ENCODE assay signal across 8 cellular contexts in genomic region chr19:32404939-32405430, GRCh38. TPM values are rescaled to one million over a fixed set of nuclear protein-coding genes. Genes with fewer than 3 reads are reported as not detected.
DNase-seq lines count a peak whose midpoint lies in the region; TF ChIP-seq lines count a peak whose summit lies in the region.

No MANE protein-coding gene starts in this region.

- no peak for TF ChIP-seq POLR2A in prostate gland (IDR thresholded peaks at IDR 0.05)

- no peaks in the 10 kb centered on the region for H3K27me3 ChIP-seq in GM23248 (replicated peaks; ENCODE audit: insufficient read depth)
- no peaks in the 10 kb centered on the region for H3K27me3 ChIP-seq in hepatocyte
- H3K27me3 ChIP-seq in prostate gland (replicated peaks; ENCODE audit: insufficient read depth), result no peaks in the 10 kb centered on the region

- in situ Hi-C loops in GM23248 (cut with MboI) (no loop called here), astrocyte of the cerebellum (cut with HindIII; ENCODE audit: low sequenced_read_pairs) (no loop called here)

- H3K9me2 ChIP-seq in GM23248 (ENCODE audit: insufficient read depth), result no peaks in the 10 kb centered on the region
- no peaks in the 10 kb centered on the region for H3K9me2 ChIP-seq in hepatocyte (replicated peaks; ENCODE audit: insufficient read depth)

- intact Hi-C loops in prostate gland (cut with DNase I), result loop anchor here (5.0 to 10.0 kb wide), 2 partner anchors 58 to 270 kb away; partner anchors contain the start of genes ANKRD27, RGS9BP and ZNF507

- H3K4me3 ChIP-seq in GM23248 (peak overlapping the region; percentile 83), astrocyte of the cerebellum (ENCODE audit: low read depth, low read length) (peak overlapping the region; percentile 74), hepatocyte (peak overlapping the region; percentile 44), prostate gland (peak overlapping the region; percentile 99)

- H3F3A ChIP-seq in GM23248 (ENCODE audit: insufficient read depth), result 0 out of 2 replicates have a peak, but pooled peaks cover 8% of the 10 kb centered on the region

- H2AFZ ChIP-seq in GM23248 (peak overlapping the region; percentile 74), hepatocyte (peak overlapping the region; percentile 76)

- H3K4me1 ChIP-seq in GM23248 (ENCODE audit: insufficient read depth) (peaks cover 10% of the 10 kb centered on the region; the same call in 1 of the 2 replicates), hepatocyte (ENCODE audit: insufficient read depth) (peaks cover 9% of the 10 kb centered on the region), prostate gland (replicated peaks) (peaks cover 5% of the 10 kb centered on the region)

- H3K4me2 ChIP-seq in GM23248 (ENCODE audit: unreplicated experiment) (peak overlapping the region; percentile 96), hepatocyte (peak overlapping the region; percentile 87)

- H3K27ac ChIP-seq in GM23248 (peak overlapping the region; percentile 86), hepatocyte (peak overlapping the region; percentile 99), prostate gland (peak overlapping the region; percentile 98 to 99)

- DNase-seq in DMS 273 (lab: John Stamatoyannopoulos, UW; ENCODE audit: unreplicated experiment), result peak; percentile 72
- no peak for DNase-seq in DMS 273 treated with DMSO at 0.1 percent for 48 hours (lab: John Stamatoyannopoulos, UW)
- DNase-seq in GM23248, result peak; percentile 55
- DNase-seq in NCI-H146 treated with DMSO at 0.1 percent for 48 hours (lab: John Stamatoyannopoulos, UW; ENCODE audit: unreplicated experiment), result peak; percentile 43
- no peak for DNase-seq in astrocyte of the cerebellum (ENCODE audit: low read depth)
- peak; percentile 58 for DNase-seq in hepatocyte (ENCODE audit: low spot score)
- DNase-seq in prostate gland (ENCODE audit: low spot score), result peak; percentile 36
- no peak for DNase-seq in NCI-H1930 (lab: John Stamatoyannopoulos, UW)

- H4K20me1 ChIP-seq in GM23248 (ENCODE audit: insufficient read depth) (no peaks in the 10 kb centered on the region), hepatocyte (ENCODE audit: insufficient read depth, poor library complexity, severe bottlenecking) (no peaks in the 10 kb centered on the region)

- H3K9ac ChIP-seq in GM23248, result peak overlapping the region; percentile 97

- peaks cover 23% of the 10 kb centered on the region for H3K79me2 ChIP-seq in GM23248 (ENCODE audit: insufficient read depth)
- peaks cover 46% of the 10 kb centered on the region for H3K79me2 ChIP-seq in hepatocyte

- H3K36me3 ChIP-seq in GM23248 (ENCODE audit: low read depth), result peaks cover 8% of the 10 kb centered on the region; the same call in 1 of the 2 replicates
- no peaks in the 10 kb centered on the region for H3K36me3 ChIP-seq in hepatocyte (replicated peaks; ENCODE audit: insufficient read depth, low read depth)
- H3K36me3 ChIP-seq in prostate gland, result no peaks in the 10 kb centered on the region

- H3K9me3 ChIP-seq in GM23248 (ENCODE audit: low read depth), result no peaks in the 10 kb centered on the region
- no peaks in the 10 kb centered on the region for H3K9me3 ChIP-seq in hepatocyte (ENCODE audit: low read depth)
- no peaks in the 10 kb centered on the region for H3K9me3 ChIP-seq in prostate gland

- WGBS in GM23248 (ENCODE audit: low coverage in 1 of 2, low lambda C conversion rate in 2 of 2, missing lambda C conversion rate in 2 of 2), 2 experiments, result 1% methylated on average over 19 to 34 of the region's 36 CpGs
- WGBS in hepatocyte (ENCODE audit: low lambda C conversion rate, missing lambda C conversion rate), result 1% methylated on average over 32 of the region's 36 CpGs
- WGBS in prostate gland, result 1% methylated on average over 21 of the region's 36 CpGs

- TF ChIP-seq CTCF in astrocyte of the cerebellum (IDR thresholded peaks at IDR 0.05; ENCODE audit: low read depth, low read length, missing control alignments) (no peak), hepatocyte (IDR thresholded peaks at IDR 0.05; ENCODE audit: poor library complexity) (no peak), prostate gland (IDR thresholded peaks at IDR 0.05) (no peak)

RNA-seq across cellular contexts. Expression of gene DPY19L3, which starts 0.6 kb away (rescaled TPM):
- 15.3 and 20.0 TPM in 2 replicates for total RNA-seq in GM23248 (2014; rRNA removed; shearing (Covaris generic))
- polyA plus RNA-seq in GM23248 (2016; fragmentation: Nextera tagmentation; extraction: Ambion mirVana), result 7.5 and 7.6 TPM in 2 replicates
- total RNA-seq in hepatocyte, result 40.6 and 51.4 TPM in 2 replicates
- 9.0 and 12.9 TPM in 2 replicates for polyA plus RNA-seq in hepatocyte
- 10 to 100 TPM; 53.0 to 66.5 TPM for total RNA-seq in prostate gland

RNA-seq across cellular contexts. Expression of gene ZNF507, which starts 59.6 kb away (rescaled TPM):
- 4.9 and 5.2 TPM in 2 replicates for total RNA-seq in GM23248 (2014; rRNA removed; shearing (Covaris generic))
- 4.3 and 4.9 TPM in 2 replicates for polyA plus RNA-seq in GM23248 (2016; fragmentation: Nextera tagmentation; extraction: Ambion mirVana)
- total RNA-seq in hepatocyte, result 11.8 and 14.8 TPM in 2 replicates
- 3.8 and 4.7 TPM in 2 replicates for polyA plus RNA-seq in hepatocyte
- 10 to 100 TPM; 19.0 to 37.5 TPM for total RNA-seq in prostate gland

Comparison
In these comparisons a context has a peak if more than half of its experiments do, and no peak if none do; other contexts are left out.
1. DNase-seq: peak in DMS 273 (single experiment), GM23248 (single experiment), NCI-H146 treated with DMSO at 0.1 percent for 48 hours (single experiment), hepatocyte (single experiment) and prostate gland (single experiment); none in DMS 273 treated with DMSO at 0.1 percent for 48 hours (single experiment), astrocyte of the cerebellum (single experiment) and NCI-H1930 (0 of 2).
2. H3K4me3 ChIP-seq: peak in every context shown above with its lines; median percentile 99 in prostate gland; 83 in GM23248; 74 in astrocyte of the cerebellum; 44 in hepatocyte.
3. Peak in every context shown above with its lines, with median percentiles within 50 percentile points of each other: H3K27ac ChIP-seq.